In the genomic region with DNA sequence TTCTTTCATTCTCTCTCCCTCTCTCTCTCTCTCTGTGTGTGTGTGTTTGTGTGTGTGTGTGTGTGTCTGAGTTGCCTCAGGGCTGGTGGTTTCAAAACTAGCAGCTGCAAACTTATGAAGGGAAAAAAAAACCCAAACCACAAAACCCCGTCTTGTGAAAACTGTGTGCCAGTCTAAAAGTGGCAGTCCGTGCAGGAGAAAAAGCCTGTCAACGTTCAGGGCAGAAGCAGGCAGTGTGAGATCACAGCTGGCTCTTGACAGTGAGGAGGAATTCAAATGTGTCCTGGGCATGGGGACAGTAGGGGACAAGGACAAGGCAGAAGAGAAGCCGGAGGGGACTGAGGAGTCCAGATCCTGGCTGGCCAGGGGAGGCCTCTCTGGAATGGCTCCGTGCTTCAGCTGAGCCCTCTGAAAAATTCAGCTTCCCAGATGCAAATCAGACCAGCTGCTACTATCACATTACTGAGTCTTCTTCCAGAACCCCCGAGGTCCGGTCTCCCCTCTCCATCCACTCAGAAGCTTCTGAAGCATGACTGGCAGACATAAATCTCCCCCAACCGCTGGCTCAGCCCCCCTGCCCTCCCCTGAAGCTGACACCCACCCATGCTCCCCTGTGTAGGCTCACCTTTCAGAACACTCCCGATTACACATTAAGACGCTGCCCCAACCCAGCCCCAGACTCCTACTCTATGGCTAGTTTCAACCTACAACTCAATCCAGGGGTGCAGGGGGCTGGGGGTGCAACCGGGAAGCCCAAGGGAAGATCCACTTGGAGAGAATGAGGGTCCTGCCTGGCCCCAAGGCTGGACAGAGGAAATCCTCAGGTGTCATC, we compare ENCODE assay signal across 8 cellular contexts. TPM values are rescaled to one million over a fixed set of nuclear protein-coding genes. Genes with fewer than 3 reads are reported as not detected.
A peak's percentile ranks its signal among the peaks of the same experiment; 100 is the strongest.
DNase-seq lines count a peak whose midpoint lies in the region; ATAC-seq and TF ChIP-seq lines count a peak whose summit lies in the region.

No MANE protein-coding gene starts in this region.

- no peaks in the 10 kb centered on the region for H3K9me3 ChIP-seq in gastroesophageal sphincter

- peak overlapping the region; percentile 68 to 82 for H3K4me3 Mint-ChIP-seq in stimulated activated naive B cell treated with anti-CD40 and anti-IgM and Interleukin-4, amounts not matched to agents 10 μg/mL and 1 μg/mL and 100 μg/mL, for 72 hours

- peak overlapping the region in 3 of 4 donors; percentile 48 to 73 (median 64) for H3K27ac ChIP-seq in gastroesophageal sphincter

- H3K36me3 ChIP-seq in gastroesophageal sphincter = no peaks in the 10 kb centered on the region

- DNase-seq in AML-193 (lab: John Stamatoyannopoulos, UW) (peak; percentile 88 to 96), cerebellar nuclear complex (lab: John Stamatoyannopoulos, UW) (no peak), anterior cingulate cortex (lab: John Stamatoyannopoulos, UW) (no peak)
- peak; percentile 55 for DNase-seq in activated CD4-positive, alpha-beta T cell treated with anti-CD3 and anti-CD28 coated beads for 48 hours
- peak; percentile 77 for DNase-seq in stimulated activated naive B cell treated with anti-CD40 and anti-IgM and Interleukin-4, amounts not matched to agents 10 μg/mL and 1 μg/mL and 100 μg/mL, for 72 hours

- TF ChIP-seq EP300 in gastroesophageal sphincter (IDR thresholded peaks at IDR 0.05) = no peak

- peaks cover 3 to 36% of the 10 kb centered on the region in 2 donors for H3K36me3 Mint-ChIP-seq in stimulated activated naive B cell treated with anti-CD40 and anti-IgM and Interleukin-4, amounts not matched to agents 10 μg/mL and 1 μg/mL and 100 μg/mL, for 72 hours

- H3K27me3 Mint-ChIP-seq in stimulated activated naive B cell treated with anti-CD40 and anti-IgM and Interleukin-4, amounts not matched to agents 10 μg/mL and 1 μg/mL and 100 μg/mL, for 72 hours = no peaks in the 10 kb centered on the region

- no peak for TF ChIP-seq CTCF in gastroesophageal sphincter (IDR thresholded peaks at IDR 0.05)

- H3K27me3 ChIP-seq in gastroesophageal sphincter = no peaks in the 10 kb centered on the region

- no peak overlapping the region for H3K4me3 ChIP-seq in gastroesophageal sphincter

- H3K4me1 Mint-ChIP-seq in stimulated activated naive B cell treated with anti-CD40 and anti-IgM and Interleukin-4, amounts not matched to agents 10 μg/mL and 1 μg/mL and 100 μg/mL, for 72 hours = peaks cover 79 to 97% of the 10 kb centered on the region in 2 donors

- TF ChIP-seq POLR2A in gastroesophageal sphincter (IDR thresholded peaks at IDR 0.05) = no peak

- no peaks in the 10 kb centered on the region for H3K9me3 Mint-ChIP-seq in stimulated activated naive B cell treated with anti-CD40 and anti-IgM and Interleukin-4, amounts not matched to agents 10 μg/mL and 1 μg/mL and 100 μg/mL, for 72 hours

- peak overlapping the region; percentile 90 for H3K27ac Mint-ChIP-seq in stimulated activated naive B cell treated with anti-CD40 and anti-IgM and Interleukin-4, amounts not matched to agents 10 μg/mL and 1 μg/mL and 100 μg/mL, for 72 hours

- WGBS in gastroesophageal sphincter (ENCODE audit: low coverage in 1 of 2), 2 donors = 43 to 53% methylated on average over 3 to 6 of the region's 11 CpGs

- ATAC-seq in GM19395 (IDR thresholded peaks at IDR 0.05; ENCODE audit: unreplicated experiment) (peak; percentile 54), HG03457 (IDR thresholded peaks at IDR 0.05; ENCODE audit: unreplicated experiment) (peak; percentile 50), gastroesophageal sphincter (no peak)
- ATAC-seq in stimulated activated naive B cell treated with anti-CD40 and anti-IgM and Interleukin-4, amounts not matched to agents 10 μg/mL and 1 μg/mL and 100 μg/mL, for 72 hours (replicated peaks) = peak; percentile 76

- peaks cover 0 to 63% (median 10%) of the 10 kb centered on the region in 3 donors for H3K4me1 ChIP-seq in gastroesophageal sphincter

RNA-seq across cellular contexts. Expression of gene FLI1, which starts 32.0 kb away (rescaled TPM):
- 10 to 100 TPM; 13.8 to 21.6 (median 17.9) TPM for total RNA-seq in gastroesophageal sphincter

Comparison
In these comparisons a context has a peak if more than half of its experiments do, and no peak if none do; other contexts are left out.
1. DNase-seq: peak in AML-193 (2 of 2), activated CD4-positive, alpha-beta T cell treated with anti-CD3 and anti-CD28 coated beads for 48 hours (single experiment) and stimulated activated naive B cell treated with anti-CD40 and anti-IgM and Interleukin-4, amounts not matched to agents 10 μg/mL and 1 μg/mL and 100 μg/mL, for 72 hours (single experiment); none in cerebellar nuclear complex (0 of 2) and anterior cingulate cortex (0 of 58).